1 cellular context compared by ENCODE assay signal in genomic region chr9:132391446-132391845, GRCh38.
TF ChIP-seq lines count a peak whose summit lies in the region.

No MANE protein-coding gene starts in this region.

TF ChIP-seq in HepG2, 621 proteins besides CTCF, POLR2A, EP300 and RAD21:
- TF ChIP-seq PRDM15 (CRISPR knock-in tag; IDR thresholded peaks at IDR 0.05) (peak; percentile 77), SP140L (CRISPR knock-in tag; IDR thresholded peaks at IDR 0.05; ENCODE audit: borderline replicate concordance) (no peak)
